ENCODE assay signal across 17 cellular contexts in genomic region chr3:71345429-71346027, GRCh38.
DNase-seq lines count a peak whose midpoint lies in the region; ATAC-seq and TF ChIP-seq lines count a peak whose summit lies in the region.
"Had no signal": no experiment of that assay in that cellular context is flagged by ENCODE, and none has a peak within 500 bp of the region (broad histone marks: within the 10 kb centered on the region; RNA-seq: fewer than 3 reads in every experiment).

No MANE protein-coding gene starts in this region.

- no peak for ATAC-seq in naive B cell (ENCODE audit: low read depth in 2 of 2)
- ATAC-seq in body of pancreas: no peak
- ATAC-seq: gastrocnemius medialis, T-helper 17 cell had no signal

- no peak overlapping the region for H2AFZ ChIP-seq in GM23248

- no peaks in the 10 kb centered on the region for H3K27me3 ChIP-seq in GM23248 (replicated peaks; ENCODE audit: insufficient read depth)
- no peaks in the 10 kb centered on the region for H3K27me3 ChIP-seq in body of pancreas
- H3K27me3 ChIP-seq: BLaER1, gastrocnemius medialis had no signal

- in situ Hi-C loops in GM23248 (cut with MboI): no loop called here

- peaks cover 0 to 6% (median 2%) of the 10 kb centered on the region in 7 donors for H3K9me3 Mint-ChIP-seq in naive B cell

- TF ChIP-seq CTCF in AG09309 (IDR thresholded peaks at IDR 0.05; ENCODE audit: control insufficient read depth, insufficient read depth, low read depth, low read length, missing control alignments): no peak
- no peak for TF ChIP-seq CTCF in body of pancreas (IDR thresholded peaks at IDR 0.05)

- H3K4me3 ChIP-seq in AG09309 (ENCODE audit: control insufficient read depth, low read depth, low read length): no peak overlapping the region
- H3K4me3 ChIP-seq in GM23248: no peak overlapping the region
- H3K4me3 ChIP-seq in body of pancreas: no peak overlapping the region
- H3K4me3 ChIP-seq: BLaER1, gastrocnemius medialis had no signal

- peaks cover 23 to 63% (median 53%) of the 10 kb centered on the region in 3 donors for H3K4me1 Mint-ChIP-seq in naive B cell

- no peaks in the 10 kb centered on the region for H3K27me3 Mint-ChIP-seq in naive B cell
- H3K27me3 Mint-ChIP-seq: T-helper 17 cell had no signal

- H3K36me3 Mint-ChIP-seq in naive B cell: peaks cover 14 to 16% of the 10 kb centered on the region in 2 donors

- H3K27ac Mint-ChIP-seq in naive B cell: peak overlapping the region in 5 of 6 donors; percentile 24 to 95 (median 81)
- H3K27ac Mint-ChIP-seq: activated CD4-positive, alpha-beta T cell treated with anti-CD3 and anti-CD28 coated beads, Interleukin-2, amount 10 ng/mL, durations not matched to agents 24 days and 14 days; T-helper 17 cell had no signal

- no peak for TF ChIP-seq POLR2A in body of pancreas (IDR thresholded peaks at IDR 0.05)

- intact Hi-C loops in body of pancreas (cut with DNase I): no loop called here

- peak overlapping the region in 3 of 8 donors; percentile 37 to 56 (median 47) for H3K4me3 Mint-ChIP-seq in naive B cell
- H3K4me3 Mint-ChIP-seq: activated CD4-positive, alpha-beta T cell treated with anti-CD3 and anti-CD28 coated beads, Interleukin-2, amount 10 ng/mL, durations not matched to agents 24 days and 14 days; T-helper 17 cell had no signal

- H3K4me1 ChIP-seq in GM23248 (ENCODE audit: insufficient read depth): peaks cover 15% of the 10 kb centered on the region
- H3K4me1 ChIP-seq in body of pancreas: no peaks in the 10 kb centered on the region
- H3K4me1 ChIP-seq: BLaER1, gastrocnemius medialis had no signal

- H3K4me2 ChIP-seq in GM23248 (ENCODE audit: unreplicated experiment): no peak overlapping the region
- H3K4me2 ChIP-seq: BLaER1 had no signal

- H3K9me2 ChIP-seq in GM23248 (ENCODE audit: insufficient read depth): no peaks in the 10 kb centered on the region

- peaks cover 18% of the 10 kb centered on the region for H3F3A ChIP-seq in GM23248 (ENCODE audit: insufficient read depth)

- 30 to 38% methylated on average over 5 of the region's 5 CpGs for WGBS in GM23248 (ENCODE audit: low coverage in 1 of 2, low lambda C conversion rate in 2 of 2, missing lambda C conversion rate in 2 of 2), 2 experiments
- 71 to 93% methylated on average over 5 of the region's 5 CpGs for WGBS in body of pancreas, 2 donors

- H3K36me3 ChIP-seq in GM23248 (ENCODE audit: low read depth) (no peaks in the 10 kb centered on the region), body of pancreas (replicated peaks in 1 of 2; ENCODE audit: insufficient read depth in 1 of 2, low read depth in 2 of 2) (no peaks in the 10 kb centered on the region)
- H3K36me3 ChIP-seq: BLaER1, gastrocnemius medialis had no signal

- DNase-seq in AG09309 (ENCODE audit: low read depth) (peak; percentile 21), GM23248 (peak; percentile 50), dermis microvascular lymphatic vessel endothelial cell (ENCODE audit: low read depth in 2 of 2) (peak; percentile 2 to 3), naive B cell (no peak), GOT3 (lab: John Stamatoyannopoulos, UW) (no peak), occipital lobe (lab: John Stamatoyannopoulos, UW) (no peak), NCI-H1694 (lab: John Stamatoyannopoulos, UW) (no peak), body of pancreas (no peak)
- DNase-seq: activated effector memory CD4-positive, alpha-beta T cell treated with Interleukin-2 at 50 U/mL for 16 hours; gastrocnemius medialis; HCEC 1CT; NCI-H1105; NCI-H446 treated with DMSO at 0.1 percent for 48 hours; stimulated activated CD4-positive, alpha-beta T cell treated with anti-CD3 and anti-CD28 coated beads, Interleukin-15, amount 100 ng/mL, for 24 hours; T-helper 17 cell had no signal

- H4K20me1 ChIP-seq in GM23248 (ENCODE audit: insufficient read depth): 0 out of 2 replicates have a peak, but pooled peaks cover 4% of the 10 kb centered on the region
- H4K20me1 ChIP-seq: BLaER1 had no signal

- H3K27ac ChIP-seq in GM23248: no peak overlapping the region
- H3K27ac ChIP-seq in body of pancreas: no peak overlapping the region
- H3K27ac ChIP-seq: BLaER1, gastrocnemius medialis had no signal

- H3K9me3 ChIP-seq in GM23248 (ENCODE audit: low read depth): no peaks in the 10 kb centered on the region
- H3K9me3 ChIP-seq in body of pancreas: no peaks in the 10 kb centered on the region
- H3K9me3 ChIP-seq: gastrocnemius medialis had no signal

- no peak overlapping the region for H3K9ac ChIP-seq in GM23248
- H3K9ac ChIP-seq: BLaER1 had no signal

- H3K79me2 ChIP-seq in GM23248 (ENCODE audit: insufficient read depth): peaks cover 16% of the 10 kb centered on the region

Comparison
In these comparisons a context has a peak if more than half of its experiments do, and no peak if none do; other contexts are left out.
1. DNase-seq: peak in AG09309 (single experiment), GM23248 (single experiment) and dermis microvascular lymphatic vessel endothelial cell (2 of 2); none in naive B cell (single experiment), GOT3 (single experiment), occipital lobe (single experiment), NCI-H1694 (single experiment) and body of pancreas (0 of 4).